ENCODE assay signal across 33 cellular contexts in the genomic region with DNA sequence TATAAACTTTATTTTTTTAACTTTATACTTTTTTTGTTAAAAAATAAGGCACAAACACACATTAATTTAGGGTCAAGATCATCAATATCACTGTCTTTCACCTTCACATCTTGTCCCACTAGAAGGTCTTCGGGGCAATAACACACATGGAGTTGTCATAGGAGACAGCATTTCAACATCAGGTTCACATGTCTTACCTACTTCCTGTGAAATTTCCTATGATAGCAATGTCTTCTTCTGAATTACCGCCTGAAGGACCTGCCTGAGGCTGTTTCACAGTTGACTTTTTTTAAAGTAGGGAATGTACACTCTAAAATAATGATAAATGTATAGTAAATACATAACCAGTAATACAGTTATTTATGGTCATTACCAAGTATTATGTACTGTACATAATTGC.
"Had no signal": no experiment of that assay in that cellular context is flagged by ENCODE, and none has a peak within 500 bp of the region (broad histone marks: within the 10 kb centered on the region; RNA-seq: fewer than 3 reads in every experiment).

No MANE protein-coding gene starts in this region.

- H3K4me3 ChIP-seq: MG63 had no signal

- H3K27ac ChIP-seq: KMS-11 had no signal

- H3K9ac ChIP-seq: KMS-11 had no signal

- DNase-seq: Karpas-422, Kasumi-1, MG63, MM.1S, MV-4-11, NCI-H1048, NCI-H1092, NCI-H1092 treated with DMSO at 0.1 percent for 48 hours, NCI-H1105, NCI-H1105 treated with DMSO at 0.1 percent for 48 hours, NCI-H1417 treated with DMSO at 0.1 percent for 48 hours, NCI-H1436, NCI-H1436 treated with DMSO at 0.1 percent for 48 hours, NCI-H146, NCI-H1694, NCI-H1694 treated with DMSO at 0.1 percent for 48 hours, NCI-H187, NCI-H187 treated with DMSO at 0.1 percent for 48 hours, NCI-H1930, NCI-H2029, NCI-H2029 treated with DMSO at 0.1 percent for 48 hours, NCI-H2081, NCI-H2081 treated with DMSO at 0.1 percent for 48 hours, NCI-H2107, NCI-H2171, NCI-H2171 treated with DMSO at 0.1 percent for 48 hours, NCI-H2227 treated with DMSO at 0.1 percent for 48 hours, NCI-H226, NCI-H345, NCI-H446, NCI-H446 treated with DMSO at 0.1 percent for 48 hours, NCI-H510A had no signal

- H3K27me3 ChIP-seq: MG63 had no signal

- H3K4me2 ChIP-seq: KMS-11 had no signal

- H3K36me3 ChIP-seq: MG63 had no signal
